1 cellular context compared by ENCODE assay signal in the genomic region with DNA sequence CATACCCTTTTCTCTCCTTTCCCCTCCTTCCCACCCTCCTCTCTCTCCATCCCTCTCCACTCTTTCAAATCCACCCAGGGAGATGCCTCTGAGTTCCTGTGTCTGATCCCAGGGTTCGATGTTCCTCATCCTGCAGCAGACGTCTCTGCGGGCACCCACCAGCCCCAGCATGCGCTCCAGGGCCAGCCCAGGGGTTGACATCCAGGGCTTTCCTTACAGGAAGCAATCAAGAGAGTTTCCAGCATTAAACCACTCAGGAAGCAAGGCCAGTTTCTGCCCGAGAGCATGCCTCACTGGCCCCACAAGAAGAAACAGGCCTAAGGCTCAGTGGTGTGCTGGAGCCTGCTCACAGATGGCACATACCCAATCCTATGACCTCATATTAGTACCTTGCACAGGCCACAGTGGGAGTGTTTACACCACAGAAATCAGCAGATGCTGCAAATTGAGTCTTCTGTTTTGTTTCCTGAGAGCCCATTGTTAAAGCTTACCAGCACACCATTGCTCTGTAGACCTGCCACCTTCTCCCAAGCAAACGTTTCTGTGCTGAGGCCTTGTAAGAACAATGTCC.
TF ChIP-seq lines count a peak whose summit lies in the region.

No MANE protein-coding gene starts in this region.

TF ChIP-seq in HEK293, 187 proteins besides CTCF, POLR2A, EP300 and RAD21 (continued from another document):
- TF ChIP-seq, protein P1, sequence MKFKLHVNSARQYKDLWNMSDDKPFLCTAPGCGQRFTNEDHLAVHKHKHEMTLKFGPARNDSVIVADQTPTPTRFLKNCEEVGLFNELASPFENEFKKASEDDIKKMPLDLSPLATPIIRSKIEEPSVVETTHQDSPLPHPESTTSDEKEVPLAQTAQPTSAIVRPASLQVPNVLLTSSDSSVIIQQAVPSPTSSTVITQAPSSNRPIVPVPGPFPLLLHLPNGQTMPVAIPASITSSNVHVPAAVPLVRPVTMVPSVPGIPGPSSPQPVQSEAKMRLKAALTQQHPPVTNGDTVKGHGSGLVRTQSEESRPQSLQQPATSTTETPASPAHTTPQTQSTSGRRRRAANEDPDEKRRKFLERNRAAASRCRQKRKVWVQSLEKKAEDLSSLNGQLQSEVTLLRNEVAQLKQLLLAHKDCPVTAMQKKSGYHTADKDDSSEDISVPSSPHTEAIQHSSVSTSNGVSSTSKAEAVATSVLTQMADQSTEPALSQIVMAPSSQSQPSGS (tag by site-specific recombination; IDR thresholded peaks at IDR 0.05; ENCODE audit: low read depth), result no peak
- TF ChIP-seq KLF16 (tag by site-specific recombination; IDR thresholded peaks at IDR 0.05) (no peak), ZIC2 (tag by site-specific recombination; IDR thresholded peaks at IDR 0.05) (0 out of 2 replicates have a peak, but pooled peaks have one; percentile 14)
